Comparison of ENCODE assay signal across 11 cellular contexts in the genomic region with DNA sequence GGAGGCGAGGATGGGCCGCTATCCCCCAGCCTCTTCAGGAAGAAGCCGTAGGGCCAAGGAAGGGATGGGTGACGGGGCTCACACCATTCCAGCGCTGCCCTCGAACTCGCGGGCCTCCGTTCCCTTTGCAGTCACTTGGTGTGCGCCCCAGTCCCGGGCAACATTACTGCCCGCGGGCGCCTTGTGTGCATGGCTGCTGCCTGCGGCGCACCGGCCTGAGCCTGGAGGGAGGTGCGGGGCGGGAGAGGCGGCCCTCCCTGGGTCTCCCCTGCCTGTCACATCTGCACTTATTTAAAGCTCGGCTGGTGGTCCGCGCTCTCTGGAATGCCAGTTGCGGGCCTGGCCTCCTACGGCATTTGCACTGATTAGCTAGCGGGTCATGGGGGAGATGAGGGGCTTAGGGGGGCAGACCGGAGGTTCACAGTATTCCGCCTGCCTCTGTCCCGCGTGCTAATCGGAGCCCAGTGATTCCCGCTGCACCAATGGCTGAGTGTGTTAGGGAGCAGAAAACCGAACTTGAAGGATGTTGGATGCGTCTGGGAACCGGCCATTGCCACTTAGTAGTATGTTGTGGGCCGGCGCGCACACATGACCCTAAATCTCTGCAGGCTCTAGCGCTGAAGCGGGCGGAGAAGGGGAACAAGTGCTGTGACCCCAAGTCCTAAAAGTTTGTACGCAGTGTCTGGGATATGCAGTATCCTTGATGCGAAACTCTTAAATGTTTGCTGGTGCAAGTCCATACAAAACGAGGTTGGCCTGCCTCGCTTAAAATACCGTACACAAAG.
DNase-seq lines count a peak whose midpoint lies in the region; ATAC-seq, FAIRE-seq and TF ChIP-seq lines count a peak whose summit lies in the region.
"Had no signal": no experiment of that assay in that cellular context is flagged by ENCODE, and none has a peak within 500 bp of the region (broad histone marks: within the 10 kb centered on the region; RNA-seq: fewer than 3 reads in every experiment).

No MANE protein-coding gene starts in this region.

- no peaks in the 10 kb centered on the region for H3K79me1 ChIP-seq in H1 (ENCODE audit: low read depth, low read length)

- H3K4ac ChIP-seq in H1 (replicated peaks; ENCODE audit: insufficient read length, low read depth, low read length): no peak overlapping the region

- H4K5ac ChIP-seq in H1 (ENCODE audit: insufficient read length, low read depth, low read length): no peak overlapping the region

- no peak overlapping the region for H3K23ac ChIP-seq in H1 (ENCODE audit: insufficient read length)

- TF ChIP-seq CTCF in right atrium auricular region (IDR thresholded peaks at IDR 0.05) (no peak), H1 (IDR thresholded peaks at IDR 0.05; ENCODE audit: control extremely low read depth in 1 of 3, insufficient read depth in 1 of 3, low read depth in 1 of 3, low read length in 3 of 3) (no peak), nephron (IDR thresholded peaks at IDR 0.05; ENCODE audit: unreplicated experiment in 3 of 3) (no peak)

- no peak overlapping the region for H4K91ac ChIP-seq in H1 (replicated peaks; ENCODE audit: insufficient read length, low read length)

- H3K36me3 Mint-ChIP-seq in nephron (ENCODE audit: low read depth): no peaks in the 10 kb centered on the region
- H3K36me3 Mint-ChIP-seq: activated naive CD4-positive, alpha-beta T cell treated with anti-CD3 and anti-CD28 coated beads, Interleukin-2, amount 50 U/mL, for 24 hours had no signal

- peak overlapping the region; percentile 19; the same call in 1 of the 2 replicates for H3K18ac ChIP-seq in H1 (ENCODE audit: extremely low read depth, low read length)

- no peak for TF ChIP-seq EP300 in H1 (IDR thresholded peaks at IDR 0.05; ENCODE audit: borderline replicate concordance in 1 of 2, low read depth in 2 of 2, low read length in 2 of 2)

- no peak; a peak in 1 of 4 replicates for TF ChIP-seq RAD21 in H1 (IDR thresholded peaks at IDR 0.05 in 1 of 2, conservative IDR thresholded peaks at IDR 0.05 in 1 of 2; ENCODE audit: low read depth in 2 of 2, low read length in 2 of 2)

- H3K4me1 Mint-ChIP-seq in nephron: peaks cover 40% of the 10 kb centered on the region

- H3K9ac ChIP-seq in H1 (replicated peaks in 1 of 4; ENCODE audit: extremely low read depth in 1 of 4, low read depth in 3 of 4, low read length in 3 of 4): 0 out of 7 replicates have a peak overlapping the region, but pooled peaks of 1 of the 4 experiments have one; percentile 16

- peak overlapping the region; percentile 70; the same call in 1 of the 2 replicates for H2BK12ac ChIP-seq in H1 (ENCODE audit: low read depth, low read length)

- ATAC-seq in Right ventricle myocardium superior (ENCODE audit: poor library complexity): peak; percentile 35
- no peak for ATAC-seq in HG03460 (IDR thresholded peaks at IDR 0.05; ENCODE audit: unreplicated experiment)

- no peak overlapping the region for H2AK5ac ChIP-seq in H1 (ENCODE audit: low read depth, low read length)

- no peak overlapping the region for H3K14ac ChIP-seq in H1 (ENCODE audit: insufficient read length)

- intact Hi-C loops in Right ventricle myocardium superior (cut with DNase I): no loop called here

- H2BK20ac ChIP-seq in H1 (ENCODE audit: low read length): no peak overlapping the region

- H3K9me3 ChIP-seq in right atrium auricular region (no peaks in the 10 kb centered on the region), H1 (ENCODE audit: insufficient read depth in 2 of 2, low read depth in 1 of 2, low read length in 1 of 2) (no peaks in the 10 kb centered on the region)

- H4K20me1 ChIP-seq in H1 (replicated peaks in 1 of 2; ENCODE audit: control insufficient read depth in 1 of 2, insufficient read depth in 2 of 2, low read length in 2 of 2): no peaks in the 10 kb centered on the region

- H3K4me3 ChIP-seq in right atrium auricular region (peak overlapping the region in 1 of 2 donors; percentile 53), H1 (ENCODE audit: extremely low read depth in 1 of 4, insufficient read depth in 2 of 4, low read depth in 3 of 4, low read length in 4 of 4) (peak overlapping the region; percentile 42 to 68 (median 50))

- CTCF ChIA-PET in H1 (lab: Charles Lee; ENCODE audit: partially characterized antibody): interaction anchor here (1.3 to 2.1 kb wide), 3 partner anchors 103 to 165 kb away, joined by 3 to 6 read pairs (median 4); no protein-coding TSS in a partner anchor

- H3K36me3 ChIP-seq in right atrium auricular region: no peaks in the 10 kb centered on the region
- no peaks in the 10 kb centered on the region for H3K36me3 ChIP-seq in H1 (ENCODE audit: control insufficient read depth in 2 of 4, insufficient read depth in 4 of 4, low read length in 3 of 4)

- peak overlapping the region; percentile 57; the same call in 1 of the 2 replicates for H4K8ac ChIP-seq in H1 (ENCODE audit: extremely low read depth, insufficient read depth, low read length)

- no peak for DNase-seq in Right ventricle myocardium superior
- no peak for DNase-seq in right atrium auricular region (ENCODE audit: low spot score)
- peak in 1 of 2 experiments; percentile 71 for DNase-seq in H1 (ENCODE audit: low read depth in 1 of 2, low spot score in 2 of 2)
- DNase-seq in urothelium cell line (ENCODE audit: low spot score): no peak
- DNase-seq in RKO (ENCODE audit: low spot score): no peak
- DNase-seq in NCI-H2029 treated with DMSO at 0.1 percent for 48 hours (lab: John Stamatoyannopoulos, UW): no peak
- DNase-seq: stimulated activated naive CD4-positive, alpha-beta T cell had no signal

- no peak for FAIRE-seq in H1 (lab: Jason Lieb, UNC)
- FAIRE-seq in urothelium cell line (lab: Jason Lieb, UNC): no peak
- FAIRE-seq: frontal cortex had no signal

- H3K27ac ChIP-seq in right atrium auricular region (peak overlapping the region in 1 of 2 donors; percentile 57), H1 (ENCODE audit: low read depth, low read length) (no peak overlapping the region)

- no peaks in the 10 kb centered on the region for H3K9me3 Mint-ChIP-seq in nephron
- H3K9me3 Mint-ChIP-seq: activated naive CD4-positive, alpha-beta T cell treated with anti-CD3 and anti-CD28 coated beads, Interleukin-2, amount 50 U/mL, for 24 hours had no signal

- no peak overlapping the region; the same call in 1 of the 2 replicates for H2BK5ac ChIP-seq in H1 (ENCODE audit: low read depth, low read length)

- POLR2A ChIA-PET in H1 (lab: Charles Lee; ENCODE audit: partially characterized antibody): interaction anchor here (0.6 to 2.3 kb wide), 4 partner anchors 10 to 294 kb away, joined by 3 to 6 read pairs (median 4); no protein-coding TSS in a partner anchor

- peak overlapping the region; percentile 71 to 79 (median 75) for H3K4me3 Mint-ChIP-seq in nephron
- H3K4me3 Mint-ChIP-seq: activated naive CD4-positive, alpha-beta T cell treated with anti-CD3 and anti-CD28 coated beads, Interleukin-2, amount 50 U/mL, for 24 hours had no signal

- peak overlapping the region; percentile 83; the same call in 1 of the 2 replicates for H2AFZ ChIP-seq in H1 (ENCODE audit: low read length)

- H3K56ac ChIP-seq in H1 (replicated peaks; ENCODE audit: insufficient read length, low read depth, low read length): peak overlapping the region; percentile 2

- peaks cover 17% of the 10 kb centered on the region; the same call in 1 of the 2 replicates for H3K23me2 ChIP-seq in H1 (ENCODE audit: low read depth, low read length)

- peak overlapping the region; percentile 70 to 89 (median 77) for H3K27ac Mint-ChIP-seq in nephron
- H3K27ac Mint-ChIP-seq: activated naive CD4-positive, alpha-beta T cell treated with anti-CD3 and anti-CD28 coated beads, Interleukin-2, amount 50 U/mL, for 24 hours had no signal

- H3K4me2 ChIP-seq in H1 (ENCODE audit: insufficient read depth in 1 of 2, low read depth in 2 of 2, low read length in 2 of 2): peak overlapping the region; percentile 82 to 84

- H3K79me2 ChIP-seq in H1 (ENCODE audit: control insufficient read depth in 1 of 2, insufficient read depth in 2 of 2, low read length in 2 of 2): no peaks in the 10 kb centered on the region

- TF ChIP-seq POLR2A in H1 (IDR thresholded peaks at IDR 0.05; ENCODE audit: control extremely low read depth in 1 of 2, low read depth in 2 of 2, low read length in 2 of 2): no peak

- H3K4me1 ChIP-seq in right atrium auricular region (peaks cover 0 to 20% of the 10 kb centered on the region in 2 donors), H1 (replicated peaks in 1 of 4; ENCODE audit: control insufficient read depth in 3 of 4, insufficient read depth in 4 of 4, low read length in 3 of 4) (peaks cover 0 to 20% (median 5%) of the 10 kb centered on the region in 4 experiments; a peak in 5 of 7 replicates)

- H3K27me3 ChIP-seq in right atrium auricular region (peaks cover 9 to 21% of the 10 kb centered on the region in 2 donors), H1 (replicated peaks in 1 of 4; ENCODE audit: control insufficient read depth in 3 of 4, extremely low read depth in 1 of 4, insufficient read depth in 3 of 4, low read length in 3 of 4) (peaks cover 13 to 44% (median 40%) of the 10 kb centered on the region in 4 experiments)

- WGBS in H1 (ENCODE audit: extremely low coverage in 1 of 2, insufficient coverage in 1 of 2, insufficient read length in 1 of 2, insufficient replicate concordance in 2 of 2, low coverage in 1 of 2, low lambda C conversion rate in 2 of 2, missing lambda C conversion rate in 1 of 2), 2 experiments: 5% methylated on average over 41 of the region's 46 CpGs; no CpG with 5 or more reads in 1 of the 2 experiments

- peaks cover 73% of the 10 kb centered on the region for H3K27me3 Mint-ChIP-seq in nephron (ENCODE audit: low read depth)

- peak overlapping the region; percentile 37 for H2BK120ac ChIP-seq in H1 (replicated peaks; ENCODE audit: low read depth, low read length)

- 0 out of 2 replicates have a peak overlapping the region, but pooled peaks have one; percentile 19 for H2BK15ac ChIP-seq in H1 (ENCODE audit: low read length)

TF ChIP-seq in H1, 55 proteins besides CTCF, POLR2A, EP300 and RAD21 (continues in another document):
- TF ChIP-seq, protein P1, sequence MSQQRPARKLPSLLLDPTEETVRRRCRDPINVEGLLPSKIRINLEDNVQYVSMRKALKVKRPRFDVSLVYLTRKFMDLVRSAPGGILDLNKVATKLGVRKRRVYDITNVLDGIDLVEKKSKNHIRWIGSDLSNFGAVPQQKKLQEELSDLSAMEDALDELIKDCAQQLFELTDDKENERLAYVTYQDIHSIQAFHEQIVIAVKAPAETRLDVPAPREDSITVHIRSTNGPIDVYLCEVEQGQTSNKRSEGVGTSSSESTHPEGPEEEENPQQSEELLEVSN (IDR thresholded peaks at IDR 0.05): peak; percentile 55
- TF ChIP-seq HDAC2 (IDR thresholded peaks at IDR 0.05; ENCODE audit: borderline replicate concordance in 1 of 2, low read depth in 2 of 2, low read length in 2 of 2) (0 out of 4 replicates have a peak, but pooled peaks of 1 of the 2 experiments have one; percentile 27), RNF2 (IDR thresholded peaks at IDR 0.05; ENCODE audit: borderline replicate concordance, low read depth, low read length, missing control alignments, poor library complexity, severe bottlenecking) (no peak), CTBP2 (IDR thresholded peaks at IDR 0.05; ENCODE audit: borderline replicate concordance, insufficient read depth, insufficient read length, low read length) (no peak), HDAC6 (IDR thresholded peaks at IDR 0.05; ENCODE audit: low read depth, low read length) (no peak), GABPA (IDR thresholded peaks at IDR 0.05; ENCODE audit: borderline replicate concordance, insufficient read depth, low read length) (no peak)
